ENCODE assay signal across 16 cellular contexts in the genomic region with DNA sequence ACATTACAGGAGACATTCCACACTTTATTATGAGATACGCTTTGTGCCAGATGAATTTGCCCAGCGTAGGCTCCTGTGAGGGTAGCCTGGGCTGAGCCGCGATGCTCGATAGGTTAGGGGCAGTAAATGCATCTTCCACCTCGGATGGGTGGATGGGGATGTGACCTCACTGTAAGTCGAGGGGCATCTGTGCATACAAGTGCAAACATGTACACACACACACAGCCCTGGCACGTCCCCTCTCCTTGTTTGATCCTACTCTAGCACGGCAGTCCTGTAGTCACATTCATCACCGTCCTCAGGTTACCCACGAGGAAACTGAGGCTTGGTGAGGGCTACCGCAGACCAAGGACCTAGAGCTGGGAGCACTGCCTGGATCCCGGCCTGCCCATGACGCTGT.
DNase-seq lines count a peak whose midpoint lies in the region; ATAC-seq, FAIRE-seq and TF ChIP-seq lines count a peak whose summit lies in the region.
"Had no signal": no experiment of that assay in that cellular context is flagged by ENCODE, and none has a peak within 500 bp of the region (broad histone marks: within the 10 kb centered on the region; RNA-seq: fewer than 3 reads in every experiment).

No MANE protein-coding gene starts in this region.

- H3K18ac ChIP-seq in H1 (ENCODE audit: extremely low read depth, low read length): no peak overlapping the region

- H3K4ac ChIP-seq in H1 (replicated peaks; ENCODE audit: insufficient read length, low read depth, low read length): no peak overlapping the region

- ATAC-seq in Right ventricle myocardium inferior: peak; percentile 36
- no peak for ATAC-seq in heart left ventricle
- no peak for ATAC-seq in esophagus mucosa
- ATAC-seq: GM12878 had no signal

- no peaks in the 10 kb centered on the region for H3K79me2 ChIP-seq in H1 (ENCODE audit: control insufficient read depth in 1 of 2, insufficient read depth in 2 of 2, low read length in 2 of 2)

- TF ChIP-seq POLR2A in heart left ventricle (IDR thresholded peaks at IDR 0.05) (no peak), H1 (IDR thresholded peaks at IDR 0.05; ENCODE audit: control extremely low read depth in 1 of 2, low read depth in 2 of 2, low read length in 2 of 2) (no peak), tibial nerve (IDR thresholded peaks at IDR 0.05) (no peak)

- no peak overlapping the region for H4K91ac ChIP-seq in H1 (replicated peaks; ENCODE audit: insufficient read length, low read length)

- H3K4me1 ChIP-seq in heart left ventricle: peaks cover 0 to 6% (median 1%) of the 10 kb centered on the region in 12 donors
- H3K4me1 ChIP-seq in H1 (replicated peaks in 1 of 4; ENCODE audit: control insufficient read depth in 3 of 4, insufficient read depth in 4 of 4, low read length in 3 of 4): peaks cover 12 to 30% (median 19%) of the 10 kb centered on the region in 4 experiments
- peaks cover 0 to 8% of the 10 kb centered on the region in 2 donors for H3K4me1 ChIP-seq in kidney (ENCODE audit: control insufficient read depth in 1 of 2, insufficient read depth in 1 of 2, low read depth in 1 of 2, low read length in 2 of 2)
- H3K4me1 ChIP-seq in tibial nerve: no peaks in the 10 kb centered on the region

- peak overlapping the region; percentile 10; the same call in 1 of the 2 replicates for H2BK12ac ChIP-seq in H1 (ENCODE audit: low read depth, low read length)

- no peak overlapping the region for H2AFZ ChIP-seq in H1 (ENCODE audit: low read length)

- H4K8ac ChIP-seq in H1 (ENCODE audit: extremely low read depth, insufficient read depth, low read length): no peak overlapping the region

- no peaks in the 10 kb centered on the region; the same call in 1 of the 2 replicates for H3K79me1 ChIP-seq in H1 (ENCODE audit: low read depth, low read length)

- H3K56ac ChIP-seq in H1 (replicated peaks; ENCODE audit: insufficient read length, low read depth, low read length): no peak overlapping the region

- POLR2A ChIA-PET in H1 (lab: Charles Lee; ENCODE audit: partially characterized antibody): no interaction called here

- H2BK120ac ChIP-seq in H1 (replicated peaks; ENCODE audit: low read depth, low read length): no peak overlapping the region

- H4K20me1 ChIP-seq in H1 (replicated peaks in 1 of 2; ENCODE audit: control insufficient read depth in 1 of 2, insufficient read depth in 2 of 2, low read length in 2 of 2): no peaks in the 10 kb centered on the region

- H3K4me3 ChIP-seq in heart left ventricle (no peak overlapping the region), H1 (ENCODE audit: extremely low read depth in 1 of 4, insufficient read depth in 2 of 4, low read depth in 3 of 4, low read length in 4 of 4) (no peak overlapping the region), kidney (ENCODE audit: low read length in 2 of 2) (no peak overlapping the region), tibial nerve (no peak overlapping the region)
- H3K4me3 ChIP-seq: BLaER1 treated with 17β-estradiol and CSF1 and Interleukin-3, amounts not matched to agents 10 nM and 100 nM; GM12878 had no signal

- intact Hi-C loops in Right ventricle myocardium inferior (cut with DNase I): no loop called here
- intact Hi-C loops in heart left ventricle (cut with DNase I): loop anchor here in 1 of 10 donors (10.0 kb wide), 1 partner anchor 139 kb away; no protein-coding TSS in a partner anchor
- intact Hi-C loops in kidney (cut with DNase I): no loop called here

- H3K36me3 ChIP-seq in heart left ventricle (no peaks in the 10 kb centered on the region), H1 (ENCODE audit: control insufficient read depth in 2 of 4, insufficient read depth in 4 of 4, low read length in 3 of 4) (no peaks in the 10 kb centered on the region), kidney (ENCODE audit: control insufficient read depth in 1 of 2, insufficient read depth in 2 of 2, low read length in 2 of 2) (no peaks in the 10 kb centered on the region), tibial nerve (no peaks in the 10 kb centered on the region)
- H3K36me3 ChIP-seq: BLaER1 treated with 17β-estradiol and CSF1 and Interleukin-3, amounts not matched to agents 10 nM and 100 nM had no signal

- no peaks in the 10 kb centered on the region for H3K27me3 ChIP-seq in heart left ventricle
- no peaks in the 10 kb centered on the region for H3K27me3 ChIP-seq in H1 (replicated peaks in 1 of 4; ENCODE audit: control insufficient read depth in 3 of 4, extremely low read depth in 1 of 4, insufficient read depth in 3 of 4, low read length in 3 of 4)
- no peaks in the 10 kb centered on the region for H3K27me3 ChIP-seq in tibial nerve

- no peak for TF ChIP-seq CTCF in heart left ventricle (IDR thresholded peaks at IDR 0.05)
- no peak for TF ChIP-seq CTCF in H1 (IDR thresholded peaks at IDR 0.05; ENCODE audit: control extremely low read depth in 1 of 3, insufficient read depth in 1 of 3, low read depth in 1 of 3, low read length in 3 of 3)
- TF ChIP-seq CTCF in kidney (IDR thresholded peaks at IDR 0.05; ENCODE audit: borderline replicate concordance, extremely low read depth, insufficient read depth): no peak
- TF ChIP-seq CTCF in tibial nerve (IDR thresholded peaks at IDR 0.05): no peak

- H3K14ac ChIP-seq in H1 (ENCODE audit: insufficient read length): no peak overlapping the region

- H3K23ac ChIP-seq in H1 (ENCODE audit: insufficient read length): no peak overlapping the region

- FAIRE-seq in H1 (lab: Jason Lieb, UNC) (no peak), kidney (lab: Jason Lieb, UNC) (no peak)
- FAIRE-seq: GM12878, GM18507, H54 had no signal

- H3K4me2 ChIP-seq in H1 (ENCODE audit: insufficient read depth in 1 of 2, low read depth in 2 of 2, low read length in 2 of 2): no peak overlapping the region
- H3K4me2 ChIP-seq: BLaER1 treated with 17β-estradiol and CSF1 and Interleukin-3, amounts not matched to agents 10 nM and 100 nM had no signal

- H2BK5ac ChIP-seq in H1 (ENCODE audit: low read depth, low read length): 0 out of 2 replicates have a peak overlapping the region, but pooled peaks have one; percentile 9

- DNase-seq in Right ventricle myocardium inferior (ENCODE audit: missing footprints) (no peak), heart left ventricle (no peak), H1 (ENCODE audit: low read depth in 1 of 2, low spot score in 2 of 2) (peak in 1 of 2 experiments; percentile 33), kidney (peak; percentile 43), tibial nerve (ENCODE audit: low spot score in 2 of 2) (no peak)
- DNase-seq in stimulated activated CD8-positive, alpha-beta memory T cell treated with anti-CD3 and anti-CD28 coated beads, Interleukin-4, amount 100 ng/mL, for 48 hours: peak; percentile 3
- DNase-seq in activated CD4-positive, CD25-positive, alpha-beta regulatory T cell treated with anti-CD3 and anti-CD28 coated beads, Interleukin-2, amount 50 U/mL, for 72 hours: no peak
- DNase-seq: ACHN; Calu3; CD4-positive, alpha-beta T cell; DMS 273 treated with DMSO at 0.1 percent for 48 hours had no signal

- TF ChIP-seq RAD21 in H1 (IDR thresholded peaks at IDR 0.05 in 1 of 2, conservative IDR thresholded peaks at IDR 0.05 in 1 of 2; ENCODE audit: low read depth in 2 of 2, low read length in 2 of 2): no peak

- CTCF ChIA-PET in H1 (lab: Charles Lee; ENCODE audit: partially characterized antibody): interaction anchor here (1.1 to 3.3 kb wide), 5 partner anchors 11 to 189 kb away, joined by 3 to 15 read pairs (median 3); no protein-coding TSS in a partner anchor

- H3K9ac ChIP-seq in H1 (replicated peaks in 1 of 4; ENCODE audit: extremely low read depth in 1 of 4, low read depth in 3 of 4, low read length in 3 of 4): no peak overlapping the region
- no peak overlapping the region for H3K9ac ChIP-seq in kidney (ENCODE audit: low read length in 2 of 2)
- H3K9ac ChIP-seq: BLaER1 treated with 17β-estradiol and CSF1 and Interleukin-3, amounts not matched to agents 10 nM and 100 nM had no signal

- no peak overlapping the region for H4K5ac ChIP-seq in H1 (ENCODE audit: insufficient read length, low read depth, low read length)

- H3K27ac ChIP-seq in heart left ventricle (no peak overlapping the region), H1 (ENCODE audit: low read depth, low read length) (no peak overlapping the region), kidney (ENCODE audit: low read depth in 2 of 2, low read length in 2 of 2) (no peak overlapping the region), tibial nerve (no peak overlapping the region)
- H3K27ac ChIP-seq: BLaER1 treated with 17β-estradiol and CSF1 and Interleukin-3, amounts not matched to agents 10 nM and 100 nM had no signal

- H2BK15ac ChIP-seq in H1 (ENCODE audit: low read length): peak overlapping the region; percentile 90

- TF ChIP-seq EP300 in H1 (IDR thresholded peaks at IDR 0.05; ENCODE audit: borderline replicate concordance in 1 of 2, low read depth in 2 of 2, low read length in 2 of 2) (no peak), tibial nerve (IDR thresholded peaks at IDR 0.05) (no peak)

- H3K23me2 ChIP-seq in H1 (ENCODE audit: low read depth, low read length): no peaks in the 10 kb centered on the region

- WGBS in heart left ventricle, 4 donors: 71 to 83% (median 81%) methylated on average over 11 to 14 of the region's 14 CpGs
- 92% methylated on average over 14 of the region's 14 CpGs; no CpG with 5 or more reads in 1 of the 2 experiments for WGBS in H1 (ENCODE audit: extremely low coverage in 1 of 2, insufficient coverage in 1 of 2, insufficient read length in 1 of 2, insufficient replicate concordance in 2 of 2, low coverage in 1 of 2, low lambda C conversion rate in 2 of 2, missing lambda C conversion rate in 1 of 2), 2 experiments
- WGBS in tibial nerve, 2 donors: 90 to 94% methylated on average over 14 of the region's 14 CpGs

- peak overlapping the region; percentile 30; the same call in 1 of the 2 replicates for H2AK5ac ChIP-seq in H1 (ENCODE audit: low read depth, low read length)

- H3K9me3 ChIP-seq in heart left ventricle: no peaks in the 10 kb centered on the region
- H3K9me3 ChIP-seq in H1 (ENCODE audit: insufficient read depth in 2 of 2, low read depth in 1 of 2, low read length in 1 of 2): no peaks in the 10 kb centered on the region
- no peaks in the 10 kb centered on the region for H3K9me3 ChIP-seq in kidney (ENCODE audit: control insufficient read depth in 1 of 2, low read length in 2 of 2)
- no peaks in the 10 kb centered on the region for H3K9me3 ChIP-seq in tibial nerve
- H3K9me3 ChIP-seq: BLaER1 treated with 17β-estradiol and CSF1 and Interleukin-3, amounts not matched to agents 10 nM and 100 nM had no signal

- no peak overlapping the region for H2BK20ac ChIP-seq in H1 (ENCODE audit: low read length)

TF ChIP-seq in H1, 55 proteins besides CTCF, POLR2A, EP300 and RAD21 (continues in another document):
- no peak for TF ChIP-seq SP4 (IDR thresholded peaks at IDR 0.05; ENCODE audit: low read length)

Comparison
In these comparisons a context has a peak if more than half of its experiments do, and no peak if none do; other contexts are left out.
1. DNase-seq: peak in kidney (single experiment) and stimulated activated CD8-positive, alpha-beta memory T cell treated with anti-CD3 and anti-CD28 coated beads, Interleukin-4, amount 100 ng/mL, for 48 hours (single experiment); none in Right ventricle myocardium inferior (single experiment), heart left ventricle (0 of 5), activated CD4-positive, CD25-positive, alpha-beta regulatory T cell treated with anti-CD3 and anti-CD28 coated beads, Interleukin-2, amount 50 U/mL, for 72 hours (single experiment) and tibial nerve (0 of 2).